ENCODE assay signal across 1 cellular context in the genomic region with DNA sequence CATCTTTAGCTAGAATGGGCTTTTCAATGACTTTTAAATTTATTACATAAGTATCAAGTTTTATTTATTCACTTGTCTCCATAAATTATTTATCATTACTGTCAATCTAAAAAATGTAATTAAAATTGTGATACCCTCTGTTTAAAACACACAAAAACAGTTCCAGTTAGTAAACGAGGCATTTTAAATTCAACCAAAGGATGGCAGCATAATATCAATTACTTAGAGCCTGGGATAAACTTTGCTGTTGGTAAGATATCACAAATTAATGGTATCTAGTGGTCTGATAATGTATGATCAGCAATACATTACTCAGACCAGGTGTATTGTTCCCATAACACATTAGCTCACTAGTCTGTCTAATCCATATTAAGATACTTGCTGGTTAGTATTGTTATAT.
TF ChIP-seq lines count a peak whose summit lies in the region.

No MANE protein-coding gene starts in this region.

TF ChIP-seq in SK-N-SH treated with all-trans-retinoic acid at 6 μM for 48 hours, 23 proteins besides CTCF, POLR2A, EP300 and RAD21 (continued from another document):
- TF ChIP-seq, protein P1, sequence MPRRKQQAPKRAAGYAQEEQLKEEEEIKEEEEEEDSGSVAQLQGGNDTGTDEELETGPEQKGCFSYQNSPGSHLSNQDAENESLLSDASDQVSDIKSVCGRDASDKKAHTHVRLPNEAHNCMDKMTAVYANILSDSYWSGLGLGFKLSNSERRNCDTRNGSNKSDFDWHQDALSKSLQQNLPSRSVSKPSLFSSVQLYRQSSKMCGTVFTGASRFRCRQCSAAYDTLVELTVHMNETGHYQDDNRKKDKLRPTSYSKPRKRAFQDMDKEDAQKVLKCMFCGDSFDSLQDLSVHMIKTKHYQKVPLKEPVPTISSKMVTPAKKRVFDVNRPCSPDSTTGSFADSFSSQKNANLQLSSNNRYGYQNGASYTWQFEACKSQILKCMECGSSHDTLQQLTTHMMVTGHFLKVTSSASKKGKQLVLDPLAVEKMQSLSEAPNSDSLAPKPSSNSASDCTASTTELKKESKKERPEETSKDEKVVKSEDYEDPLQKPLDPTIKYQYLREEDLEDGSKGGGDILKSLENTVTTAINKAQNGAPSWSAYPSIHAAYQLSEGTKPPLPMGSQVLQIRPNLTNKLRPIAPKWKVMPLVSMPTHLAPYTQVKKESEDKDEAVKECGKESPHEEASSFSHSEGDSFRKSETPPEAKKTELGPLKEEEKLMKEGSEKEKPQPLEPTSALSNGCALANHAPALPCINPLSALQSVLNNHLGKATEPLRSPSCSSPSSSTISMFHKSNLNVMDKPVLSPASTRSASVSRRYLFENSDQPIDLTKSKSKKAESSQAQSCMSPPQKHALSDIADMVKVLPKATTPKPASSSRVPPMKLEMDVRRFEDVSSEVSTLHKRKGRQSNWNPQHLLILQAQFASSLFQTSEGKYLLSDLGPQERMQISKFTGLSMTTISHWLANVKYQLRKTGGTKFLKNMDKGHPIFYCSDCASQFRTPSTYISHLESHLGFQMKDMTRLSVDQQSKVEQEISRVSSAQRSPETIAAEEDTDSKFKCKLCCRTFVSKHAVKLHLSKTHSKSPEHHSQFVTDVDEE (CRISPR knock-in tag; IDR thresholded peaks at IDR 0.05): no peak
- TF ChIP-seq SNAI2 (CRISPR knock-in tag; IDR thresholded peaks at IDR 0.05): no peak
- no peak for TF ChIP-seq ZFP30 (CRISPR knock-in tag; IDR thresholded peaks at IDR 0.05)
- TF ChIP-seq ZNF565 (CRISPR knock-in tag; conservative IDR thresholded peaks at IDR 0.05; ENCODE audit: low read depth): no peak
- no peak for TF ChIP-seq TOX (CRISPR knock-in tag; IDR thresholded peaks at IDR 0.05; ENCODE audit: borderline replicate concordance)
- TF ChIP-seq, protein P2, sequence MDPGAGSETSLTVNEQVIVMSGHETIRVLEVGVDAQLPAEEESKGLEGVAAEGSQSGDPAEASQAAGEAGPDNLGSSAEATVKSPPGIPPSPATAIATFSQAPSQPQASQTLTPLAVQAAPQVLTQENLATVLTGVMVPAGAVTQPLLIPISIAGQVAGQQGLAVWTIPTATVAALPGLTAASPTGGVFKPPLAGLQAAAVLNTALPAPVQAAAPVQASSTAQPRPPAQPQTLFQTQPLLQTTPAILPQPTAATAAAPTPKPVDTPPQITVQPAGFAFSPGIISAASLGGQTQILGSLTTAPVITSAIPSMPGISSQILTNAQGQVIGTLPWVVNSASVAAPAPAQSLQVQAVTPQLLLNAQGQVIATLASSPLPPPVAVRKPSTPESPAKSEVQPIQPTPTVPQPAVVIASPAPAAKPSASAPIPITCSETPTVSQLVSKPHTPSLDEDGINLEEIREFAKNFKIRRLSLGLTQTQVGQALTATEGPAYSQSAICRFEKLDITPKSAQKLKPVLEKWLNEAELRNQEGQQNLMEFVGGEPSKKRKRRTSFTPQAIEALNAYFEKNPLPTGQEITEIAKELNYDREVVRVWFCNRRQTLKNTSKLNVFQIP (CRISPR knock-in tag; IDR thresholded peaks at IDR 0.05; ENCODE audit: borderline replicate concordance, low read depth): no peak
- TF ChIP-seq, protein P3, sequence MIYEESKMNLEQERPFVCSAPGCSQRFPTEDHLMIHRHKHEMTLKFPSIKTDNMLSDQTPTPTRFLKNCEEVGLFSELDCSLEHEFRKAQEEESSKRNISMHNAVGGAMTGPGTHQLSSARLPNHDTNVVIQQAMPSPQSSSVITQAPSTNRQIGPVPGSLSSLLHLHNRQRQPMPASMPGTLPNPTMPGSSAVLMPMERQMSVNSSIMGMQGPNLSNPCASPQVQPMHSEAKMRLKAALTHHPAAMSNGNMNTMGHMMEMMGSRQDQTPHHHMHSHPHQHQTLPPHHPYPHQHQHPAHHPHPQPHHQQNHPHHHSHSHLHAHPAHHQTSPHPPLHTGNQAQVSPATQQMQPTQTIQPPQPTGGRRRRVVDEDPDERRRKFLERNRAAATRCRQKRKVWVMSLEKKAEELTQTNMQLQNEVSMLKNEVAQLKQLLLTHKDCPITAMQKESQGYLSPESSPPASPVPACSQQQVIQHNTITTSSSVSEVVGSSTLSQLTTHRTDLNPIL (CRISPR knock-in tag; IDR thresholded peaks at IDR 0.05; ENCODE audit: low read depth): no peak
- no peak for TF ChIP-seq RARB (CRISPR knock-in tag; IDR thresholded peaks at IDR 0.05)
- no peak for TF ChIP-seq ZC3H10 (CRISPR knock-in tag; IDR thresholded peaks at IDR 0.05)
- TF ChIP-seq ZFP3 (CRISPR knock-in tag; IDR thresholded peaks at IDR 0.05): no peak
- TF ChIP-seq ARNTL (CRISPR knock-in tag; IDR thresholded peaks at IDR 0.05; ENCODE audit: borderline replicate concordance, low read depth): no peak
- no peak for TF ChIP-seq ISL1 (CRISPR knock-in tag; IDR thresholded peaks at IDR 0.05)
TF ChIP-seq in SK-N-SH treated with all-trans-retinoic acid at 6 μM for 48 hours: peak in this region for 0.
